1 cellular context compared by ENCODE assay signal in the genomic region with DNA sequence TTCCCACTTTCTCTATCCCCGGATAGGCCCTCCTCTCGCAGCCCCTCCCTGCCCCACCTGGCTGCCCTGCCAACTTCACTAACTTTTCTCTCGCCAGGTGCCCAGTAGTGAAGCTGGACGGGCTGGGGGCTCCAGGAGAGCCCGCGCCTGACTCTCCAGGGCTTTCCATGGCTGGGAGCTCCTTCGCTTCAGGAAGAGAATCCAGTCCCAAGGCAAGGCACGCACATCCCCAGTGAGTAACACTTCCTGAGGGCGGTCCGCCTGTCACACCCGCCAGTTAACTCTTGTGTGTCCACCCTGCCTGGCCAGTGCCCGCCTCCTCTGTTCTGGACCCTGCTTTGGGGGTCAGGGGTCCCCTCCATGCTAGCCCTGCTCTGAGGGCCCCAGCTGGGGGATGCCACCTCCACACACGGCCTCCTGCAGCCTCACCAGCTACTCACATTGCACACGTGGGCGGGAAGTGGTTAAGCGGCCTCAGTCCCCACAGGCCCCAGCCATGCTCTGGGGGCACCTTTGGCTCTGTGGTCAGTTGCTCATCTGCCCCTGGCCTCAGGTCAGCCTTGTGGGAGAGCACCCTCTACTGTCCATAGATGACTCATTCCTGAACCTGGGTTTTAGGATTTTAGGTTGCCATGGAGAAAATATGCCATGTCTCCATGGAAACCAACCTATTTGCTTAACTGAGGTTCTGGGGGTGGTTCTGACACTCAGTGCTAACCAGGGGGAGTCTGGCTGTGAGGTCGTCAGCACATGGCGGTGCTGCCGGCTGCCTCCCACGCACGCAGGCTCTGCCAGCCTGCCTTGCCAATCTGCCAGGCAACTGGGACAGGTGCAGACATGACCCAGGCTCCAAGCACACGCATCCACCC.
TF ChIP-seq lines count a peak whose summit lies in the region.

A gene with protein sequence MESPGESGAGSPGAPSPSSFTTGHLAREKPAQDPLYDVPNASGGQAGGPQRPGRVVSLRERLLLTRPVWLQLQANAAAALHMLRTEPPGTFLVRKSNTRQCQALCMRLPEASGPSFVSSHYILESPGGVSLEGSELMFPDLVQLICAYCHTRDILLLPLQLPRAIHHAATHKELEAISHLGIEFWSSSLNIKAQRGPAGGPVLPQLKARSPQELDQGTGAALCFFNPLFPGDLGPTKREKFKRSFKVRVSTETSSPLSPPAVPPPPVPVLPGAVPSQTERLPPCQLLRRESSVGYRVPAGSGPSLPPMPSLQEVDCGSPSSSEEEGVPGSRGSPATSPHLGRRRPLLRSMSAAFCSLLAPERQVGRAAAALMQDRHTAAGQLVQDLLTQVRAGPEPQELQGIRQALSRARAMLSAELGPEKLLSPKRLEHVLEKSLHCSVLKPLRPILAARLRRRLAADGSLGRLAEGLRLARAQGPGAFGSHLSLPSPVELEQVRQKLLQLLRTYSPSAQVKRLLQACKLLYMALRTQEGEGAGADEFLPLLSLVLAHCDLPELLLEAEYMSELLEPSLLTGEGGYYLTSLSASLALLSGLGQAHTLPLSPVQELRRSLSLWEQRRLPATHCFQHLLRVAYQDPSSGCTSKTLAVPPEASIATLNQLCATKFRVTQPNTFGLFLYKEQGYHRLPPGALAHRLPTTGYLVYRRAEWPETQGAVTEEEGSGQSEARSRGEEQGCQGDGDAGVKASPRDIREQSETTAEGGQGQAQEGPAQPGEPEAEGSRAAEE (minus strand): TSS at position 201 of the 869 bp plus-strand sequence. CDS start 32 bp downstream, at position 169.

TF ChIP-seq in GM12878, 131 proteins besides CTCF, POLR2A, EP300 and RAD21 (continued from another document and continues in another):
- TF ChIP-seq E4F1 (IDR thresholded peaks at IDR 0.05; ENCODE audit: borderline replicate concordance, partially characterized antibody) (no peak), ZBED1 (IDR thresholded peaks at IDR 0.05; ENCODE audit: borderline replicate concordance) (peak; percentile 35; the same call in 1 of the 2 replicates), ZBTB11 (CRISPR knock-in tag; IDR thresholded peaks at IDR 0.05) (no peak), ATF7 (IDR thresholded peaks at IDR 0.05; ENCODE audit: low read depth) (peak; percentile 64), POU2F2 (IDR thresholded peaks at IDR 0.05; ENCODE audit: borderline replicate concordance, low read depth, low read length) (peak; percentile 28; the same call in 1 of the 3 replicates), BMI1 (IDR thresholded peaks at IDR 0.05; ENCODE audit: borderline replicate concordance) (peak; percentile 94), ZNF384 (IDR thresholded peaks at IDR 0.05; ENCODE audit: borderline replicate concordance, low read depth, low read length) (no peak), RB1 (IDR thresholded peaks at IDR 0.05; ENCODE audit: borderline replicate concordance) (0 out of 2 replicates have a peak, but pooled peaks have one; percentile 11), CREB1 (IDR thresholded peaks at IDR 0.05; ENCODE audit: low read depth) (peak; percentile 15; the same call in 1 of the 2 replicates), ZZZ3 (IDR thresholded peaks at IDR 0.05; ENCODE audit: control insufficient read depth, insufficient read length, low read depth) (no peak), CEBPB (IDR thresholded peaks at IDR 0.05; ENCODE audit: borderline replicate concordance in 1 of 2, low read depth in 2 of 2, low read length in 2 of 2) (no peak), MEF2A (IDR thresholded peaks at IDR 0.05; ENCODE audit: insufficient read depth, low read depth, low read length) (no peak), CHD4 (IDR thresholded peaks at IDR 0.05) (no peak), BRCA1 (IDR thresholded peaks at IDR 0.05; ENCODE audit: low read depth, low read length) (no peak), ZNF217 (IDR thresholded peaks at IDR 0.05) (no peak; the same call in 1 of the 2 replicates), ZNF207 (IDR thresholded peaks at IDR 0.05; ENCODE audit: borderline replicate concordance) (peak; percentile 66; the same call in 1 of the 2 replicates), BHLHE40 (IDR thresholded peaks at IDR 0.05; ENCODE audit: borderline replicate concordance in 1 of 2, low read depth in 2 of 2, low read length in 1 of 2) (peak; percentile 71 to 85), IKZF1 (conservative IDR thresholded peaks at IDR 0.05) (peak; percentile 89), NBN (IDR thresholded peaks at IDR 0.05) (0 out of 2 replicates have a peak, but pooled peaks have one; percentile 39), NRF1 (conservative IDR thresholded peaks at IDR 0.05; ENCODE audit: low read depth, low read length) (no peak), IRF4 (IDR thresholded peaks at IDR 0.05; ENCODE audit: low read depth, low read length) (peak; percentile 85), ZNF687 (IDR thresholded peaks at IDR 0.05) (peak; percentile 59; the same call in 1 of the 2 replicates), TCF3 (IDR thresholded peaks at IDR 0.05; ENCODE audit: borderline replicate concordance, insufficient read depth, low read depth, low read length) (0 out of 2 replicates have a peak, but pooled peaks have one; percentile 2), TBL1XR1 (IDR thresholded peaks at IDR 0.05; ENCODE audit: low read depth, low read length) (peak; percentile 49; the same call in 1 of the 2 replicates), MXI1 (IDR thresholded peaks at IDR 0.05; ENCODE audit: low read depth, low read length) (peak; percentile 81), RBBP5 (conservative IDR thresholded peaks at IDR 0.05) (no peak), PKNOX1 (IDR thresholded peaks at IDR 0.05) (peak; percentile 26; the same call in 1 of the 2 replicates), KAT2A (conservative IDR thresholded peaks at IDR 0.05; ENCODE audit: control insufficient read depth, low read depth, low read length) (no peak), NR2C2 (IDR thresholded peaks at IDR 0.05; ENCODE audit: borderline replicate concordance, control insufficient read depth, insufficient read length, low read depth) (no peak), PRDM15 (CRISPR knock-in tag; IDR thresholded peaks at IDR 0.05) (no peak), SMC3 (IDR thresholded peaks at IDR 0.05; ENCODE audit: borderline replicate concordance, low read length) (peak; percentile 18; the same call in 1 of the 2 replicates), YY1 (IDR thresholded peaks at IDR 0.05; ENCODE audit: low read depth, low read length) (0 out of 2 replicates have a peak, but pooled peaks have one; percentile 7), SREBF1 (IDR thresholded peaks at IDR 0.05; ENCODE audit: low read length) (no peak)
- TF ChIP-seq, protein P1, sequence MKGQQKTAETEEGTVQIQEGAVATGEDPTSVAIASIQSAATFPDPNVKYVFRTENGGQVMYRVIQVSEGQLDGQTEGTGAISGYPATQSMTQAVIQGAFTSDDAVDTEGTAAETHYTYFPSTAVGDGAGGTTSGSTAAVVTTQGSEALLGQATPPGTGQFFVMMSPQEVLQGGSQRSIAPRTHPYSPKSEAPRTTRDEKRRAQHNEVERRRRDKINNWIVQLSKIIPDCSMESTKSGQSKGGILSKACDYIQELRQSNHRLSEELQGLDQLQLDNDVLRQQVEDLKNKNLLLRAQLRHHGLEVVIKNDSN (IDR thresholded peaks at IDR 0.05; ENCODE audit: borderline replicate concordance, extremely low read length, insufficient read depth, low read depth, low read length): peak; percentile 77
- TF ChIP-seq, protein P2, sequence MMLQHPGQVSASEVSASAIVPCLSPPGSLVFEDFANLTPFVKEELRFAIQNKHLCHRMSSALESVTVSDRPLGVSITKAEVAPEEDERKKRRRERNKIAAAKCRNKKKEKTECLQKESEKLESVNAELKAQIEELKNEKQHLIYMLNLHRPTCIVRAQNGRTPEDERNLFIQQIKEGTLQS (IDR thresholded peaks at IDR 0.05; ENCODE audit: borderline replicate concordance, extremely low read depth, low read depth, low read length): no peak
